ENCODE assay signal across 14 cellular contexts in the genomic region with DNA sequence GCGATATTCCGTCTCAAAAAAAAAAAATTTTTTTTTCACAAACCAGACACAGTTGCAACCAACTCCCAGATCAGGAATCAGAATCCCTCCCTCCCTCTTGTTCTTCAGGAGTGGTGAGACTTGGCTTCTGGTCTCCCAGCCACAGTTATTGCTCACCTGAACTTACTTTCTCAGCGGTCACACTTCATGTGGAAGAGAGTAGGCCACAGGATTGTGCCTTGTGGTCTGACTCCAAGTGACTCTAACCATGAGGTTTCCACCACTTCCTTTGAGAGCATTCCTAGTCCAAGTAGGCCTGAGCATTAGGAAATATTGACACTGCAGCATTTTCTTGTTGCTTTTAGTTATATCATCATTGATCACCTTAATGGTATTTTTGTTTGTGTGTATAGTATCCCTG. TPM values are rescaled to one million over a fixed set of nuclear protein-coding genes. Genes with fewer than 3 reads are reported as not detected.
A peak's percentile ranks its signal among the peaks of the same experiment; 100 is the strongest.
DNase-seq lines count a peak whose midpoint lies in the region; TF ChIP-seq lines count a peak whose summit lies in the region.
"Had no signal": no experiment of that assay in that cellular context is flagged by ENCODE, and none has a peak within 500 bp of the region (broad histone marks: within the 10 kb centered on the region; RNA-seq: fewer than 3 reads in every experiment).

No MANE protein-coding gene starts in this region.

- H3K27me3 ChIP-seq in hepatocyte = no peaks in the 10 kb centered on the region
- H3K27me3 ChIP-seq: ovary, spleen had no signal

- H2AFZ ChIP-seq in hepatocyte = no peak overlapping the region

- no peaks in the 10 kb centered on the region for H3K36me3 ChIP-seq in hepatocyte (replicated peaks; ENCODE audit: insufficient read depth, low read depth)
- H3K36me3 ChIP-seq: ovary, spleen had no signal

- H3K4me3 ChIP-seq in fibroblast of mammary gland (ENCODE audit: control insufficient read depth, low read depth, low read length) (no peak overlapping the region), hepatocyte (no peak overlapping the region)
- H3K4me3 ChIP-seq: ovary, spleen had no signal

- no peaks in the 10 kb centered on the region for H3K9me3 ChIP-seq in hepatocyte (ENCODE audit: low read depth)
- H3K9me3 ChIP-seq: ovary, spleen had no signal

- H3K79me2 ChIP-seq in hepatocyte = peaks cover 94% of the 10 kb centered on the region

- DNase-seq in ELR (ENCODE audit: low read depth) (peak; percentile 91), RKO (ENCODE audit: low spot score) (peak; percentile 7), fibroblast of mammary gland (ENCODE audit: low read depth) (peak; percentile 75), stromal cell of bone marrow (ENCODE audit: low read depth) (peak; percentile 36), T1000 (lab: John Stamatoyannopoulos, UW) (no peak), hepatocyte (ENCODE audit: low spot score) (no peak), GM19238 (ENCODE audit: insufficient read length, low spot score) (no peak)
- DNase-seq: activated CD4-positive, alpha-beta T cell treated with anti-CD3 and anti-CD28 coated beads, Interleukin-2, amount 50 U/mL, for 48 hours; amygdala; CD4-positive, alpha-beta memory T cell; NCI-H1105; NCI-H2171; ovary; spleen had no signal

- H4K20me1 ChIP-seq in hepatocyte (ENCODE audit: insufficient read depth, poor library complexity, severe bottlenecking) = peaks cover 19% of the 10 kb centered on the region

- H3K4me1 ChIP-seq in hepatocyte (ENCODE audit: insufficient read depth) = peaks cover 2% of the 10 kb centered on the region
- H3K4me1 ChIP-seq: spleen had no signal

- H3K9me2 ChIP-seq in hepatocyte (replicated peaks; ENCODE audit: insufficient read depth) = no peaks in the 10 kb centered on the region

- 98% methylated on average over 3 of the region's 3 CpGs for WGBS in hepatocyte (ENCODE audit: low lambda C conversion rate, missing lambda C conversion rate)

- H3K27ac ChIP-seq in hepatocyte = no peak overlapping the region
- H3K27ac ChIP-seq: ovary, spleen had no signal

- no peak overlapping the region for H3K4me2 ChIP-seq in hepatocyte

- TF ChIP-seq CTCF in fibroblast of mammary gland (conservative IDR thresholded peaks at IDR 0.05; ENCODE audit: control insufficient read depth, insufficient read depth, low read depth, low read length) = no peak
- no peak for TF ChIP-seq CTCF in hepatocyte (IDR thresholded peaks at IDR 0.05; ENCODE audit: poor library complexity)

RNA-seq across cellular contexts. Expression of a gene that starts 12.1 kb away (rescaled TPM):
- 41.9 and 53.6 TPM in 2 replicates for total RNA-seq in hepatocyte
- 10.3 and 11.7 TPM in 2 replicates for polyA plus RNA-seq in hepatocyte

Comparison
In these comparisons a context has a peak if more than half of its experiments do, and no peak if none do; other contexts are left out.
1. DNase-seq: peak in ELR (single experiment), RKO (single experiment), fibroblast of mammary gland (single experiment) and stromal cell of bone marrow (single experiment); none in T1000 (single experiment), hepatocyte (single experiment) and GM19238 (single experiment).